In genomic region chr4:57172065-57172464, GRCh38 we compare ENCODE assay signal across 22 cellular contexts.
"Had no signal": no experiment of that assay in that cellular context is flagged by ENCODE, and none has a peak within 500 bp of the region (broad histone marks: within the 10 kb centered on the region; RNA-seq: fewer than 3 reads in every experiment).

No MANE protein-coding gene starts in this region.

- H3K9ac ChIP-seq: KMS-11, SK-N-SH had no signal

- H3K4me3 Mint-ChIP-seq: T-cell had no signal

- H3K4me3 ChIP-seq: K562 had no signal

- H3K4me2 ChIP-seq: KMS-11, SK-N-SH had no signal

- DNase-seq: IMR-90, MV-4-11, NCI-H1048, NCI-H1105, NCI-H1417, NCI-H1436 treated with DMSO at 0.1 percent for 48 hours, NCI-H1694, NCI-H187 treated with DMSO at 0.1 percent for 48 hours, NCI-H2029 treated with DMSO at 0.1 percent for 48 hours, NCI-H2227 treated with DMSO at 0.1 percent for 48 hours, NCI-H524, NCI-H526 treated with DMSO at 0.1 percent for 48 hours, NCI-H748 treated with DMSO at 0.1 percent for 48 hours, SHP77, SK-N-SH, SW 1271, T-cell had no signal

- H3K36me3 Mint-ChIP-seq: T-cell had no signal

- H3K9me2 ChIP-seq: SK-N-SH had no signal

- ATAC-seq: K562, Panc1, T-cell had no signal

- H3K27ac Mint-ChIP-seq: T-cell had no signal

- H3K9me3 ChIP-seq: SK-N-SH had no signal

- H3K4me1 Mint-ChIP-seq: T-cell had no signal

- H3K27ac ChIP-seq: HL-60, KMS-11, RWPE1 had no signal
